Comparison of ENCODE assay signal across 8 cellular contexts in the genomic region with DNA sequence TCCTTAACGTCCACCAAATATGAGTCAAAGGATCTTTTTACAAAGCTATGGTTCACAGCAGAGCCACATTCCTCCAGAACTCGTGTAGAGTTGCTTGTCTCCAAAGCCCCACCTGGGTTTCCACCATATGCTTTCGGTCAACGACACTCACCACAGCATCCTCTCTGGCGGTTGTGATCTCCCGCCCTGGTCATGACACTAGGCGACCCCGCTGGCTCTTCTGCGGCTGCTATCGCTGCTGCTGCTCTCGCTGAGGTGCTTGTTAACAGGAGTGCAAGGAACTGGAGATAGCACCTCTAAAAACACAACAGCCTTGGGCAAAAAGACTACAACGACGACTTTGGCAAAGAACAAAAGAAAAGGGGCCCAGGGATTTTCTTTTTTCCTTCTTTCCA. TPM values are rescaled to one million over a fixed set of nuclear protein-coding genes. Genes with fewer than 3 reads are reported as not detected.
A peak's percentile ranks its signal among the peaks of the same experiment; 100 is the strongest.
DNase-seq lines count a peak whose midpoint lies in the region; ATAC-seq and TF ChIP-seq lines count a peak whose summit lies in the region.

No MANE protein-coding gene starts in this region.

- ATAC-seq in GM21381 (IDR thresholded peaks at IDR 0.05; ENCODE audit: unreplicated experiment) (peak; percentile 41), GM18517 (IDR thresholded peaks at IDR 0.05; ENCODE audit: unreplicated experiment) (no peak)

- no peak overlapping the region for H3K9ac ChIP-seq in iPS-15b (ENCODE audit: low read depth, low read length)

- no peaks in the 10 kb centered on the region for H3K36me3 ChIP-seq in iPS-15b (ENCODE audit: control insufficient read depth, insufficient read depth, low read length)

- H3K27ac Mint-ChIP-seq in activated naive CD8-positive, alpha-beta T cell treated with anti-CD3 and anti-CD28 coated beads for 36 hours, result peak overlapping the region; percentile 17

- peaks cover 93% of the 10 kb centered on the region for H3K27me3 ChIP-seq in iPS-15b (ENCODE audit: control insufficient read depth, insufficient read depth, low read length)

- no peaks in the 10 kb centered on the region for H3K36me3 Mint-ChIP-seq in activated naive CD8-positive, alpha-beta T cell treated with anti-CD3 and anti-CD28 coated beads for 36 hours

- TF ChIP-seq CTCF in AG09309 (IDR thresholded peaks at IDR 0.05; ENCODE audit: control insufficient read depth, insufficient read depth, low read depth, low read length, missing control alignments), result no peak

- H3K4me1 Mint-ChIP-seq in activated naive CD8-positive, alpha-beta T cell treated with anti-CD3 and anti-CD28 coated beads for 36 hours, result peaks cover 15% of the 10 kb centered on the region

- H3K4me3 ChIP-seq in AG09309 (ENCODE audit: control insufficient read depth, low read depth, low read length) (peak overlapping the region; percentile 52), iPS-15b (ENCODE audit: low read depth, low read length) (peak overlapping the region; percentile 58), skeletal muscle cell (ENCODE audit: low read depth, low read length) (peak overlapping the region; percentile 55)

- DNase-seq in AG09309 (ENCODE audit: low read depth), result no peak
- peak; percentile 44 for DNase-seq in NCI-H2227 treated with DMSO at 0.1 percent for 48 hours (lab: John Stamatoyannopoulos, UW)
- DNase-seq in activated naive CD8-positive, alpha-beta T cell treated with anti-CD3 and anti-CD28 coated beads for 36 hours, result peak; percentile 38
- DNase-seq in skeletal muscle cell (ENCODE audit: low read depth), result no peak
- DNase-seq in NCI-H345 treated with DMSO at 0.1 percent for 48 hours (lab: John Stamatoyannopoulos, UW; ENCODE audit: unreplicated experiment), result no peak

- peak overlapping the region; percentile 76 for H3K4me3 Mint-ChIP-seq in activated naive CD8-positive, alpha-beta T cell treated with anti-CD3 and anti-CD28 coated beads for 36 hours

- H3K9me3 Mint-ChIP-seq in activated naive CD8-positive, alpha-beta T cell treated with anti-CD3 and anti-CD28 coated beads for 36 hours, result no peaks in the 10 kb centered on the region

- peaks cover 5% of the 10 kb centered on the region for H3K4me1 ChIP-seq in iPS-15b (ENCODE audit: control insufficient read depth, insufficient read depth, low read length)

- no peaks in the 10 kb centered on the region for H3K9me3 ChIP-seq in iPS-15b (ENCODE audit: control insufficient read depth, insufficient read depth, low read length)

- peaks cover 19% of the 10 kb centered on the region for H3K27me3 Mint-ChIP-seq in activated naive CD8-positive, alpha-beta T cell treated with anti-CD3 and anti-CD28 coated beads for 36 hours

RNA-seq across cellular contexts. Expression of gene SLC40A1, which starts 0.3 kb away (rescaled TPM):
- total RNA-seq in activated naive CD8-positive, alpha-beta T cell treated with anti-CD3 and anti-CD28 coated beads for 36 hours, result 1 to 10 TPM; 3.0 to 3.5 TPM

Comparison
In these comparisons a context has a peak if more than half of its experiments do, and no peak if none do; other contexts are left out.
1. DNase-seq: peak in NCI-H2227 treated with DMSO at 0.1 percent for 48 hours (single experiment) and activated naive CD8-positive, alpha-beta T cell treated with anti-CD3 and anti-CD28 coated beads for 36 hours (single experiment); none in AG09309 (single experiment), skeletal muscle cell (single experiment) and NCI-H345 treated with DMSO at 0.1 percent for 48 hours (single experiment).
2. Peak in every context shown above with its lines, with median percentiles within 50 percentile points of each other: H3K4me3 ChIP-seq.